7 cellular contexts compared by ENCODE assay signal in genomic region chr13:110954533-110954920, GRCh38. TPM values are rescaled to one million over a fixed set of nuclear protein-coding genes. Genes with fewer than 3 reads are reported as not detected.
DNase-seq lines count a peak whose midpoint lies in the region; ATAC-seq, FAIRE-seq and TF ChIP-seq lines count a peak whose summit lies in the region.
"Not testable (repeated sequence)": the region's sequence is repeated elsewhere in the genome, so short reads cannot be mapped to it uniquely, and the experiment has no call there.

No MANE protein-coding gene starts in this region.

- WGBS in smooth muscle cell (ENCODE audit: low lambda C conversion rate), result 94% methylated on average over 15 of the region's 15 CpGs

- not testable (repeated sequence) for DNase-seq in HCT116 (ENCODE audit: low read depth, low spot score); activated naive CD4-positive, alpha-beta T cell treated with anti-CD3 and anti-CD28 coated beads, Interleukin-2, amount 50 U/mL, for 72 hours (ENCODE audit: low spot score in 2 of 2); breast epithelium (ENCODE audit: low spot score in 2 of 2); keratinocyte (ENCODE audit: low read depth, low spot score); smooth muscle cell (lab: John Stamatoyannopoulos, UW; ENCODE audit: unreplicated experiment)
- peak; percentile 45 to 63 for DNase-seq in SJSA1 (ENCODE audit: low read depth in 1 of 2, low spot score in 2 of 2)

- ATAC-seq in HCT116; activated naive CD4-positive, alpha-beta T cell treated with anti-CD3 and anti-CD28 coated beads, Interleukin-2, amount 50 U/mL, for 72 hours: not testable (repeated sequence)

- H3K4me2 ChIP-seq in HCT116 (ENCODE audit: low read length), result peak overlapping the region; percentile 71
- not testable (repeated sequence) for H3K4me2 ChIP-seq in keratinocyte (ENCODE audit: control insufficient read depth, extremely low read depth, insufficient read depth, low read depth, low read length)
- H3K4me2 ChIP-seq in smooth muscle cell, result peak overlapping the region; percentile 61

- H3K27ac ChIP-seq in HCT116 (ENCODE audit: low read depth, low read length) (peak overlapping the region; percentile 87), SJSA1 (peak overlapping the region; percentile 81), breast epithelium (peak overlapping the region; percentile 52 to 80), keratinocyte (ENCODE audit: control insufficient read depth, insufficient read depth, low read length) (peak overlapping the region; percentile 13), smooth muscle cell (ENCODE audit: low read depth) (peak overlapping the region; percentile 69)

- H3K4me1 ChIP-seq in HCT116 (ENCODE audit: control insufficient read depth in 1 of 2, insufficient read depth in 2 of 2, low read length in 2 of 2) (peaks cover 26 to 89% of the 10 kb centered on the region in 2 experiments), SJSA1 (replicated peaks) (peaks cover 26% of the 10 kb centered on the region)
- not testable (repeated sequence) for H3K4me1 ChIP-seq in breast epithelium; keratinocyte (ENCODE audit: control insufficient read depth, extremely low read depth, insufficient read depth, low read length); neuron (ENCODE audit: insufficient read depth, low read length); smooth muscle cell (ENCODE audit: low read depth)

- POLR2A ChIA-PET in HCT116 (lab: Charles Lee), result interaction anchor here (1.0 to 2.1 kb wide), 4 partner anchors 10 to 1441 kb away, joined by 3 to 6 read pairs (median 4); no protein-coding TSS in a partner anchor

- not testable (repeated sequence) for H4K20me1 ChIP-seq in HCT116 (ENCODE audit: insufficient read depth); keratinocyte (ENCODE audit: control insufficient read depth, extremely low read depth, insufficient read depth, low read length); smooth muscle cell (ENCODE audit: low read depth)

- H3K79me2 ChIP-seq in HCT116 (ENCODE audit: insufficient read depth, low read length); keratinocyte (ENCODE audit: control insufficient read depth, insufficient read depth, low read length); smooth muscle cell (ENCODE audit: low read depth): not testable (repeated sequence)

- H3K9me2 ChIP-seq in HCT116 (ENCODE audit: insufficient read depth), result not testable (repeated sequence)

- not testable (repeated sequence) for H3K27me3 ChIP-seq in HCT116 (ENCODE audit: insufficient read depth, low read length); SJSA1 (replicated peaks); breast epithelium; keratinocyte (ENCODE audit: control insufficient read depth, extremely low read depth, insufficient read depth, low read length); neuron (ENCODE audit: insufficient read depth, low read length); smooth muscle cell (ENCODE audit: low read depth)

- not testable (repeated sequence) for FAIRE-seq in keratinocyte (lab: Jason Lieb, UNC)

- not testable (repeated sequence) for H3F3A ChIP-seq in smooth muscle cell (ENCODE audit: low read depth)

- not testable (repeated sequence) for H3K9me3 Mint-ChIP-seq in activated naive CD4-positive, alpha-beta T cell treated with anti-CD3 and anti-CD28 coated beads, Interleukin-2, amount 50 U/mL, for 72 hours

- not testable (repeated sequence) for H2AFZ ChIP-seq in HCT116 (ENCODE audit: low read depth, low read length, poor library complexity, severe bottlenecking); keratinocyte (ENCODE audit: control insufficient read depth, low read length); smooth muscle cell (ENCODE audit: low read depth)
- H2AFZ ChIP-seq in neuron (ENCODE audit: low read depth, low read length), result peak overlapping the region; percentile 23

- TF ChIP-seq RAD21 in HCT116 (IDR thresholded peaks at IDR 0.05; ENCODE audit: low read depth), result not testable (repeated sequence)

- not testable (repeated sequence) for TF ChIP-seq CTCF in HCT116 (IDR thresholded peaks at IDR 0.05 in 2 of 3, conservative IDR thresholded peaks at IDR 0.05 in 1 of 3; ENCODE audit: borderline replicate concordance in 1 of 3, insufficient read depth in 1 of 3, low read depth in 2 of 3, low read length in 2 of 3); breast epithelium (IDR thresholded peaks at IDR 0.05); keratinocyte (optimal IDR thresholded peaks at IDR 0.05 in 1 of 3, IDR thresholded peaks at IDR 0.05 in 1 of 3, conservative IDR thresholded peaks at IDR 0.05 in 1 of 3; ENCODE audit: extremely low read depth in 1 of 3, insufficient read depth in 2 of 3, low read length in 3 of 3); smooth muscle cell (IDR thresholded peaks at IDR 0.05; ENCODE audit: borderline replicate concordance, insufficient read depth, poor library complexity, severe bottlenecking)

- not testable (repeated sequence) for TF ChIP-seq POLR2A in HCT116 (IDR thresholded peaks at IDR 0.05; ENCODE audit: borderline replicate concordance, extremely low read depth, insufficient read depth, insufficient read length); breast epithelium (IDR thresholded peaks at IDR 0.05)

- H3K27ac Mint-ChIP-seq in activated naive CD4-positive, alpha-beta T cell treated with anti-CD3 and anti-CD28 coated beads, Interleukin-2, amount 50 U/mL, for 72 hours, result peak overlapping the region; percentile 86 to 88

- H3K9me1 ChIP-seq in keratinocyte (ENCODE audit: control insufficient read depth, extremely low read depth, insufficient read depth, low read length), result not testable (repeated sequence)

- intact Hi-C loops in HCT116 (cut with micrococcal nuclease); breast epithelium (cut with DNase I; ENCODE audit: low total_unique reads): not testable (repeated sequence)

- BruUV-seq in HCT116 (replicated peaks; lab: Mats Ljungman, UMichigan), result not testable (repeated sequence)

- H3K4me3 ChIP-seq in HCT116 (replicated peaks in 1 of 2; ENCODE audit: low read depth in 1 of 2, low read length in 2 of 2), result peak overlapping the region in 1 of 2 experiments; percentile 19; a peak in 3 of 4 replicates
- H3K4me3 ChIP-seq in SJSA1; breast epithelium; keratinocyte (ENCODE audit: control insufficient read depth in 2 of 3, extremely low read depth in 1 of 3, insufficient read depth in 2 of 3, low read depth in 1 of 3, low read length in 3 of 3); neuron (ENCODE audit: low read length); smooth muscle cell: not testable (repeated sequence)

- dilution Hi-C loops in keratinocyte (cut with MboI; ENCODE audit: extremely low pct_ligation_motif_present, low sequenced_read_pairs), result not testable (repeated sequence)

- CTCF ChIA-PET in HCT116 (lab: Charles Lee), result not testable (repeated sequence)

- H3K36me3 Mint-ChIP-seq in activated naive CD4-positive, alpha-beta T cell treated with anti-CD3 and anti-CD28 coated beads, Interleukin-2, amount 50 U/mL, for 72 hours, result not testable (repeated sequence)

- H3K9ac ChIP-seq in HCT116 (ENCODE audit: low read length), result peak overlapping the region; percentile 74
- H3K9ac ChIP-seq in keratinocyte (ENCODE audit: control insufficient read depth, extremely low read depth, insufficient read depth, low read length), result not testable (repeated sequence)
- H3K9ac ChIP-seq in smooth muscle cell (ENCODE audit: low read depth), result peak overlapping the region; percentile 21

- H3K36me3 ChIP-seq in HCT116 (ENCODE audit: control insufficient read depth in 1 of 2, insufficient read depth in 2 of 2, low read length in 2 of 2), result peaks cover 0 to 12% of the 10 kb centered on the region in 2 experiments; a peak in 1 of 4 replicates
- H3K36me3 ChIP-seq in SJSA1; breast epithelium; keratinocyte (ENCODE audit: control insufficient read depth in 2 of 2, extremely low read depth in 1 of 2, insufficient read depth in 2 of 2, low read length in 2 of 2); neuron (ENCODE audit: insufficient read depth, low read length); smooth muscle cell (ENCODE audit: low read depth): not testable (repeated sequence)

- RAD21 ChIA-PET in HCT116 (lab: Charles Lee; ENCODE audit: low non-redundant PET in 1 of 2, low total read pairs in 2 of 2, uncharacterized antibody in 2 of 2, unreplicated experiment in 2 of 2), result interaction anchor here in 1 of 2 experiments (0.5 to 0.7 kb wide), 2 partner anchors 10 to 1441 kb away, joined by 3 to 4 read pairs; no protein-coding TSS in a partner anchor

- peaks cover 0 to 12% of the 10 kb centered on the region in 2 experiments; a peak in 1 of 4 replicates for H3K9me3 ChIP-seq in HCT116 (ENCODE audit: control insufficient read depth in 1 of 2, insufficient read depth in 1 of 2, low read depth in 1 of 2, low read length in 2 of 2)
- peaks cover 16% of the 10 kb centered on the region for H3K9me3 ChIP-seq in SJSA1 (replicated peaks)
- H3K9me3 ChIP-seq in breast epithelium; keratinocyte (ENCODE audit: control insufficient read depth, low read depth, low read length); neuron (ENCODE audit: low read length); smooth muscle cell (replicated peaks; ENCODE audit: low read depth): not testable (repeated sequence)

RNA-seq across cellular contexts. Expression of gene ANKRD10, which starts 39.7 kb away (rescaled TPM):
- 173 TPM for total RNA-seq in HCT116 (2021; ENCODE audit: unreplicated experiment)
- 96.3 and 102 TPM in 2 replicates for polyA plus RNA-seq in HCT116 (2012)
- total RNA-seq in SJSA1 (2014; rRNA removed; shearing (Covaris generic)), result 208 and 225 TPM in 2 replicates
- 100 to 1,000 TPM; 160 to 162 TPM for total RNA-seq in activated naive CD4-positive, alpha-beta T cell treated with anti-CD3 and anti-CD28 coated beads, Interleukin-2, amount 50 U/mL, for 72 hours
- total RNA-seq in breast epithelium, result 100 to 1,000 TPM; 133 to 206 (median 193) TPM
- 27.8 to 58.1 TPM (median 34.5 TPM) in 3 replicates for polyA plus RNA-seq in keratinocyte
- polyA plus RNA-seq in keratinocyte (2011; ENCODE audit: low read depth), result 27.5 TPM
- polyA plus RNA-seq in keratinocyte (2011; cell fraction: cytosol; rRNA removed), result 9.2 and 13.7 TPM in 2 replicates
- 106 and 124 TPM in 2 replicates for polyA plus RNA-seq in keratinocyte (2011; cell fraction: nucleus; rRNA removed)
- 18.2 and 28.9 TPM in 2 replicates for polyA plus RNA-seq in keratinocyte (2012; ENCODE audit: low replicate concordance)
- 14.5 to 49.4 TPM (median 25.4 TPM) in 3 replicates for polyA minus RNA-seq in keratinocyte
- polyA minus RNA-seq in keratinocyte (2011; cell fraction: cytosol; rRNA and poly(A)+ RNA removed), result 16.7 TPM
- 63.9 and 91.4 TPM in 2 replicates for polyA minus RNA-seq in keratinocyte (2011; cell fraction: nucleus; rRNA and poly(A)+ RNA removed)
- 61.8 and 77.4 TPM in 2 replicates for total RNA-seq in smooth muscle cell
- polyA plus RNA-seq in smooth muscle cell, result 31.0 and 42.8 TPM in 2 replicates

Comparison
In these comparisons a context has a peak if more than half of its experiments do, and no peak if none do; other contexts are left out.
1. H3K27ac ChIP-seq: peak in every context shown above with its lines; median percentile 87 in HCT116; 81 in SJSA1; 69 in smooth muscle cell; 66 in breast epithelium; 13 in keratinocyte.